ENCODE assay signal across 10 cellular contexts in genomic region chr18:58135170-58135569, GRCh38.
DNase-seq lines count a peak whose midpoint lies in the region; ATAC-seq and TF ChIP-seq lines count a peak whose summit lies in the region.
"Had no signal": no experiment of that assay in that cellular context is flagged by ENCODE, and none has a peak within 500 bp of the region (broad histone marks: within the 10 kb centered on the region; RNA-seq: fewer than 3 reads in every experiment).

No MANE protein-coding gene starts in this region.

- H3K27ac Mint-ChIP-seq in HFFc6 = no peak overlapping the region
- no peak overlapping the region for H3K27ac Mint-ChIP-seq in activated naive CD8-positive, alpha-beta T cell treated with anti-CD3 and anti-CD28 coated beads, Interleukin-2, amount 10 ng/mL, durations not matched to agents 7 days and 5 days
- no peak overlapping the region for H3K27ac Mint-ChIP-seq in naive thymus-derived CD4-positive, alpha-beta T cell

- no peak overlapping the region for H3K27ac ChIP-seq in naive thymus-derived CD4-positive, alpha-beta T cell (ENCODE audit: low read depth, low read length)

- no peaks in the 10 kb centered on the region for H3K27me3 ChIP-seq in naive thymus-derived CD4-positive, alpha-beta T cell (ENCODE audit: control insufficient read depth in 2 of 2, insufficient read depth in 2 of 2, low read length in 2 of 2)
- H3K27me3 ChIP-seq: stomach had no signal

- CTCF ChIA-PET in naive thymus-derived CD4-positive, alpha-beta T cell (lab: Charles Lee) = interaction anchor here (0.5 to 1.4 kb wide), 4 partner anchors 10 to 581 kb away, joined by 3 to 7 read pairs (median 4); no protein-coding TSS in a partner anchor

- H3K9me3 Mint-ChIP-seq in HFFc6 = no peaks in the 10 kb centered on the region
- no peaks in the 10 kb centered on the region for H3K9me3 Mint-ChIP-seq in activated naive CD8-positive, alpha-beta T cell treated with anti-CD3 and anti-CD28 coated beads, Interleukin-2, amount 10 ng/mL, durations not matched to agents 7 days and 5 days
- peaks cover 0 to 2% (median 0%) of the 10 kb centered on the region in 11 donors for H3K9me3 Mint-ChIP-seq in naive thymus-derived CD4-positive, alpha-beta T cell

- POLR2A ChIA-PET in activated naive CD8-positive, alpha-beta T cell treated with anti-CD3 and anti-CD28 coated beads, Interleukin-2, amount 10 ng/mL, durations not matched to agents 7 days and 5 days (lab: Charles Lee) = interaction anchor here (0.7 to 1.2 kb wide), 2 partner anchors 176 to 253 kb away, joined by 3 to 4 read pairs; no protein-coding TSS in a partner anchor
- POLR2A ChIA-PET in naive thymus-derived CD4-positive, alpha-beta T cell (lab: Charles Lee) = no interaction called here

- intact Hi-C loops in naive thymus-derived CD4-positive, alpha-beta T cell (cut with micrococcal nuclease) = loop anchor here in 1 of 2 donors (1.0 to 5.0 kb wide), 2 partner anchors 92 to 253 kb away; no protein-coding TSS in a partner anchor

- H3K4me3 Mint-ChIP-seq in HFFc6 = peak overlapping the region; percentile 75
- H3K4me3 Mint-ChIP-seq in activated naive CD8-positive, alpha-beta T cell treated with anti-CD3 and anti-CD28 coated beads, Interleukin-2, amount 10 ng/mL, durations not matched to agents 7 days and 5 days = no peak overlapping the region
- no peak overlapping the region for H3K4me3 Mint-ChIP-seq in naive thymus-derived CD4-positive, alpha-beta T cell

- H3K4me1 ChIP-seq in naive thymus-derived CD4-positive, alpha-beta T cell (ENCODE audit: control insufficient read depth in 2 of 2, insufficient read depth in 2 of 2, low read length in 2 of 2) = no peaks in the 10 kb centered on the region

- peak; percentile 64 for ATAC-seq in activated naive CD8-positive, alpha-beta T cell treated with anti-CD3 and anti-CD28 coated beads, Interleukin-2, amount 10 ng/mL, durations not matched to agents 7 days and 5 days (ENCODE audit: low read depth)
- ATAC-seq in naive thymus-derived CD4-positive, alpha-beta T cell = peak; percentile 68
- no peak for ATAC-seq in GM19023 (IDR thresholded peaks at IDR 0.05; ENCODE audit: unreplicated experiment)
- no peak for ATAC-seq in GM21576 (IDR thresholded peaks at IDR 0.05; ENCODE audit: unreplicated experiment)
- no peak for ATAC-seq in HG03196 (IDR thresholded peaks at IDR 0.05; ENCODE audit: unreplicated experiment)

- H3K9me3 ChIP-seq in naive thymus-derived CD4-positive, alpha-beta T cell (ENCODE audit: control insufficient read depth in 2 of 3, low read length in 3 of 3) = no peaks in the 10 kb centered on the region
- H3K9me3 ChIP-seq: stomach had no signal

- no peaks in the 10 kb centered on the region for H3K36me3 ChIP-seq in naive thymus-derived CD4-positive, alpha-beta T cell (ENCODE audit: control insufficient read depth in 2 of 3, insufficient read depth in 3 of 3, low read length in 3 of 3)
- H3K36me3 ChIP-seq: stomach had no signal

- no peak overlapping the region for H3K4me3 ChIP-seq in naive thymus-derived CD4-positive, alpha-beta T cell (ENCODE audit: low read length)
- H3K4me3 ChIP-seq: stomach had no signal

- no peak for TF ChIP-seq CTCF in HFFc6 (IDR thresholded peaks at IDR 0.05)

- DNase-seq in EL (peak; percentile 75), HFFc6 (peak; percentile 83), NCI-H2029 (lab: John Stamatoyannopoulos, UW) (no peak)
- DNase-seq in activated naive CD8-positive, alpha-beta T cell treated with anti-CD3 and anti-CD28 coated beads, Interleukin-2, amount 10 ng/mL, durations not matched to agents 7 days and 5 days = no peak
- no peak for DNase-seq in naive thymus-derived CD4-positive, alpha-beta T cell
- DNase-seq: amniotic stem cell had no signal

- H3K36me3 Mint-ChIP-seq in HFFc6 (ENCODE audit: low read depth) = no peaks in the 10 kb centered on the region
- no peaks in the 10 kb centered on the region for H3K36me3 Mint-ChIP-seq in activated naive CD8-positive, alpha-beta T cell treated with anti-CD3 and anti-CD28 coated beads, Interleukin-2, amount 10 ng/mL, durations not matched to agents 7 days and 5 days
- H3K36me3 Mint-ChIP-seq in naive thymus-derived CD4-positive, alpha-beta T cell = no peaks in the 10 kb centered on the region

- peaks cover 22% of the 10 kb centered on the region for H3K27me3 Mint-ChIP-seq in HFFc6 (ENCODE audit: insufficient read depth)
- H3K27me3 Mint-ChIP-seq in activated naive CD8-positive, alpha-beta T cell treated with anti-CD3 and anti-CD28 coated beads, Interleukin-2, amount 10 ng/mL, durations not matched to agents 7 days and 5 days = peaks cover 11% of the 10 kb centered on the region
- H3K27me3 Mint-ChIP-seq in naive thymus-derived CD4-positive, alpha-beta T cell = peaks cover 12 to 31% (median 24%) of the 10 kb centered on the region in 5 donors

- peaks cover 16% of the 10 kb centered on the region for H3K4me1 Mint-ChIP-seq in HFFc6 (ENCODE audit: low read depth)
- peaks cover 18% of the 10 kb centered on the region for H3K4me1 Mint-ChIP-seq in activated naive CD8-positive, alpha-beta T cell treated with anti-CD3 and anti-CD28 coated beads, Interleukin-2, amount 10 ng/mL, durations not matched to agents 7 days and 5 days
- peaks cover 5 to 14% (median 8%) of the 10 kb centered on the region in 7 donors for H3K4me1 Mint-ChIP-seq in naive thymus-derived CD4-positive, alpha-beta T cell

Comparison
In these comparisons a context has a peak if more than half of its experiments do, and no peak if none do; other contexts are left out.
1. DNase-seq: peak in EL (single experiment) and HFFc6 (single experiment); none in activated naive CD8-positive, alpha-beta T cell treated with anti-CD3 and anti-CD28 coated beads, Interleukin-2, amount 10 ng/mL, durations not matched to agents 7 days and 5 days (single experiment), naive thymus-derived CD4-positive, alpha-beta T cell (0 of 9) and NCI-H2029 (single experiment).
2. ATAC-seq: peak in activated naive CD8-positive, alpha-beta T cell treated with anti-CD3 and anti-CD28 coated beads, Interleukin-2, amount 10 ng/mL, durations not matched to agents 7 days and 5 days (single experiment) and naive thymus-derived CD4-positive, alpha-beta T cell (single experiment); none in GM19023 (single experiment), GM21576 (single experiment) and HG03196 (single experiment).